13 cellular contexts compared by ENCODE assay signal in the genomic region with DNA sequence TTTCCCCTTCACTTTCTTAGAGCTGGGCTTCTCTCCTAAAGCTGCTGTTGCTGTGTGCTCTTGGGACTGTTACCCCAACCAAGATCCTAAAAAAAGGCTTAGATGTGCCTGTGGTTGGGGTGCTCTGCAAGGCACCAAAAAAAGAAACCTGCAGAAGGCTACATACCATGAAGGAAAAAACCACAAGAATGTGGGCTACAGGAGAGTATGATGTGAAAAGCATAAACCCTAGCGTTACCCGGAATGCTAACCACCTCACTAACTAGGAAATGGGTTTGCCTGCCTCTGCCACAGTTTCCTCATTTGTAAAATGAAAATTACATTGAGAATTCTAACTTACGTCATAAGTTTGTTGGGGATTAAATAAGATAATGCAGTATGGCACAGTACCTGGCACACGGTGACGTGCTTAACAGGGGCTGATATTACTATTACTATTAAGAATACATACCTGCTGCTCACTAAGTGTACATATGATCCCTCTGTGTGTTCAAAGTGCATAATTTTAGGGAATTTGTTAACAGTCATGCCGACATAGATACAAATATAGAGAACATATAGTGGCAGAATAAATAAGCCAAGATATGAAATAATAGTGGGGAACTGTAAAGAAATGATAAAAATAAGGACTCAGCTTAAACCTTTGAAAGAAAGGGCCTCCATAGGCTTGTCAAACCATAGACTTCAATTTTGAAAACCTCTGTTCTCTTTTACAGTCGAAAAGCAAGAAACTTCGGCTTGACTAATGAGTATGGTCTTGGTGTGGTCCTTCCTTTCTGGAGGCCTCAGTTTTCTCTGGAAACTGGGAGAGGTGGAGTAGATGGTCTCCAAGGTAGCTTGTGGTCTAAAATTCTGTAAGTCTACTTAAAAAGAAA.
A peak's percentile ranks its signal among the peaks of the same experiment; 100 is the strongest.
DNase-seq lines count a peak whose midpoint lies in the region; ATAC-seq and TF ChIP-seq lines count a peak whose summit lies in the region.
"Had no signal": no experiment of that assay in that cellular context is flagged by ENCODE, and none has a peak within 500 bp of the region (broad histone marks: within the 10 kb centered on the region; RNA-seq: fewer than 3 reads in every experiment).

No MANE protein-coding gene starts in this region.

- H3K4me3 ChIP-seq in Jurkat, Clone E6-1 (ENCODE audit: low read length) = peak overlapping the region; percentile 29
- H3K4me3 ChIP-seq: body of pancreas, K562, mucosa of descending colon had no signal

- no peak for TF ChIP-seq POLR2A in GM18505 (IDR thresholded peaks at IDR 0.05; ENCODE audit: borderline replicate concordance, extremely low read depth, insufficient read depth, insufficient read length)

- H3K27me3 Mint-ChIP-seq in activated CD8-positive, alpha-beta T cell treated with anti-CD3 and anti-CD28 coated beads, Interleukin-2, amount 10 ng/mL, durations not matched to agents 7 days and 5 days (ENCODE audit: low read depth) = no peaks in the 10 kb centered on the region

- peak; percentile 72 for ATAC-seq in activated CD8-positive, alpha-beta T cell treated with anti-CD3 and anti-CD28 coated beads, Interleukin-2, amount 10 ng/mL, durations not matched to agents 7 days and 5 days
- no peak for ATAC-seq in GM18505 (IDR thresholded peaks at IDR 0.05; ENCODE audit: unreplicated experiment)
- ATAC-seq: body of pancreas, K562, mucosa of descending colon, Right ventricle myocardium inferior had no signal

- CTCF ChIA-PET in activated CD8-positive, alpha-beta T cell treated with anti-CD3 and anti-CD28 coated beads, Interleukin-2, amount 10 ng/mL, durations not matched to agents 7 days and 5 days (lab: Charles Lee) = interaction anchor here (1.3 to 1.7 kb wide), 4 partner anchors 10 to 37 kb away, joined by 3 to 4 read pairs (median 3); no protein-coding TSS in a partner anchor

- H3K4me1 Mint-ChIP-seq in activated CD8-positive, alpha-beta T cell treated with anti-CD3 and anti-CD28 coated beads, Interleukin-2, amount 10 ng/mL, durations not matched to agents 7 days and 5 days (ENCODE audit: low read depth) = peaks cover 67% of the 10 kb centered on the region

- DNase-seq in CD1c-positive myeloid dendritic cell (ENCODE audit: extremely low spot score) (peak; percentile 21), myocyte (ENCODE audit: low read depth) (peak; percentile 24), ureter (ENCODE audit: low spot score) (no peak), NCI-H1105 (lab: John Stamatoyannopoulos, UW) (no peak)
- DNase-seq in Jurkat, Clone E6-1 (ENCODE audit: low read depth, low spot score) = peak; percentile 88
- peak; percentile 60 for DNase-seq in activated CD8-positive, alpha-beta T cell treated with anti-CD3 and anti-CD28 coated beads, Interleukin-2, amount 10 ng/mL, durations not matched to agents 7 days and 5 days
- DNase-seq in stimulated activated CD8-positive, alpha-beta memory T cell treated with anti-CD3 and anti-CD28 coated beads, Interleukin-4, amount 100 ng/mL, for 48 hours = no peak
- DNase-seq: body of pancreas, HCEC 1CT, mucosa of descending colon had no signal

- no peaks in the 10 kb centered on the region for H3K9me3 Mint-ChIP-seq in activated CD8-positive, alpha-beta T cell treated with anti-CD3 and anti-CD28 coated beads, Interleukin-2, amount 10 ng/mL, durations not matched to agents 7 days and 5 days (ENCODE audit: insufficient read depth)

- peaks cover 2% of the 10 kb centered on the region for H3K36me3 Mint-ChIP-seq in activated CD8-positive, alpha-beta T cell treated with anti-CD3 and anti-CD28 coated beads, Interleukin-2, amount 10 ng/mL, durations not matched to agents 7 days and 5 days (ENCODE audit: low read depth)

- peak overlapping the region; percentile 66 for H3K4me3 Mint-ChIP-seq in activated CD8-positive, alpha-beta T cell treated with anti-CD3 and anti-CD28 coated beads, Interleukin-2, amount 10 ng/mL, durations not matched to agents 7 days and 5 days

- POLR2A ChIA-PET in activated CD8-positive, alpha-beta T cell treated with anti-CD3 and anti-CD28 coated beads, Interleukin-2, amount 10 ng/mL, durations not matched to agents 7 days and 5 days (lab: Charles Lee) = interaction anchor here (1.1 kb wide), 1 partner anchor 156 kb away, joined by 3 read pairs; no protein-coding TSS in a partner anchor

- peak overlapping the region; percentile 94 for H3K27ac Mint-ChIP-seq in activated CD8-positive, alpha-beta T cell treated with anti-CD3 and anti-CD28 coated beads, Interleukin-2, amount 10 ng/mL, durations not matched to agents 7 days and 5 days

Comparison
In these comparisons a context has a peak if more than half of its experiments do, and no peak if none do; other contexts are left out.
1. DNase-seq: peak in CD1c-positive myeloid dendritic cell (single experiment), Jurkat, Clone E6-1 (single experiment), activated CD8-positive, alpha-beta T cell treated with anti-CD3 and anti-CD28 coated beads, Interleukin-2, amount 10 ng/mL, durations not matched to agents 7 days and 5 days (single experiment) and myocyte (single experiment); none in ureter (single experiment), NCI-H1105 (single experiment) and stimulated activated CD8-positive, alpha-beta memory T cell treated with anti-CD3 and anti-CD28 coated beads, Interleukin-4, amount 100 ng/mL, for 48 hours (single experiment).